1 cellular context compared by ENCODE assay signal in the genomic region with DNA sequence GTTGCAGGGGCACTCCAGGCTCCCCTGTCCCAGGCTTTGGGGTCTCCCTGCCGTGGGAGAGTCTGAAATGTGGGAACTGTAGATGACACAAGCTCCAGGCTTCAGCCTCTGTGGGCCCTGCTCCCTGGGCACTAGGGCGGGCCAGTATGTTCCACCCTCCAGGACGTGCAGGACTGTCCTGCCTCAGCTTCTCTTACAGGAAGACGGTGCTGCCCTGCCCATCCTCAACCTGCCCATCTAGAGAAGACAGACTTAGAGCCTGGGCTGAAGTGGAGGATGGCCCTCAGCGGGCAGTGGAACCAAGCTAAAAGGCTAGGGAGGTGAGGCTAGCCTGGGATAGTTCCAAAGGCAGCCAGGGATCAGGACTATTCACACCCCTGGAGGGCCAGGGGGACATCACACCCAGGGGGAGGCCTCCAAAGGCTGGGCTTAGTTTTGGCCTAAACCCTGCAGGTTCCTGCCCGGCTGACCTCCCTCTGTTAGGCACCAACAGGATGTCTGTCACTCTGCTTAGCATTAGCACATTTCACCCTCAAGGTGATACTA.
TF ChIP-seq lines count a peak whose summit lies in the region.

No MANE protein-coding gene starts in this region.

TF ChIP-seq in IMR-90, 13 proteins besides CTCF, POLR2A, EP300 and RAD21:
- TF ChIP-seq MAFK (IDR thresholded peaks at IDR 0.05; ENCODE audit: low read depth, low read length): no peak
- no peak for TF ChIP-seq CEBPB (IDR thresholded peaks at IDR 0.05; ENCODE audit: low read depth, low read length)
- no peak for TF ChIP-seq BHLHE40 (IDR thresholded peaks at IDR 0.05; ENCODE audit: low read depth, low read length)
- TF ChIP-seq CHD1 (IDR thresholded peaks at IDR 0.05; ENCODE audit: low read depth, low read length): no peak
- no peak for TF ChIP-seq SMC3 (IDR thresholded peaks at IDR 0.05; ENCODE audit: low read depth, low read length)
- TF ChIP-seq, protein P1, sequence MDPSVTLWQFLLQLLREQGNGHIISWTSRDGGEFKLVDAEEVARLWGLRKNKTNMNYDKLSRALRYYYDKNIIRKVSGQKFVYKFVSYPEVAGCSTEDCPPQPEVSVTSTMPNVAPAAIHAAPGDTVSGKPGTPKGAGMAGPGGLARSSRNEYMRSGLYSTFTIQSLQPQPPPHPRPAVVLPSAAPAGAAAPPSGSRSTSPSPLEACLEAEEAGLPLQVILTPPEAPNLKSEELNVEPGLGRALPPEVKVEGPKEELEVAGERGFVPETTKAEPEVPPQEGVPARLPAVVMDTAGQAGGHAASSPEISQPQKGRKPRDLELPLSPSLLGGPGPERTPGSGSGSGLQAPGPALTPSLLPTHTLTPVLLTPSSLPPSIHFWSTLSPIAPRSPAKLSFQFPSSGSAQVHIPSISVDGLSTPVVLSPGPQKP (IDR thresholded peaks at IDR 0.05; ENCODE audit: borderline replicate concordance, low read depth, low read length): no peak
- TF ChIP-seq RFX5 (IDR thresholded peaks at IDR 0.05; ENCODE audit: low read depth, low read length): no peak
- no peak for TF ChIP-seq FOS (IDR thresholded peaks at IDR 0.05; ENCODE audit: low read depth, low read length)
- TF ChIP-seq MXI1 (IDR thresholded peaks at IDR 0.05; ENCODE audit: borderline replicate concordance, low read depth, low read length): no peak
- TF ChIP-seq NFE2L2 (IDR thresholded peaks at IDR 0.05; ENCODE audit: low read depth, low read length): no peak
- TF ChIP-seq, protein P2, sequence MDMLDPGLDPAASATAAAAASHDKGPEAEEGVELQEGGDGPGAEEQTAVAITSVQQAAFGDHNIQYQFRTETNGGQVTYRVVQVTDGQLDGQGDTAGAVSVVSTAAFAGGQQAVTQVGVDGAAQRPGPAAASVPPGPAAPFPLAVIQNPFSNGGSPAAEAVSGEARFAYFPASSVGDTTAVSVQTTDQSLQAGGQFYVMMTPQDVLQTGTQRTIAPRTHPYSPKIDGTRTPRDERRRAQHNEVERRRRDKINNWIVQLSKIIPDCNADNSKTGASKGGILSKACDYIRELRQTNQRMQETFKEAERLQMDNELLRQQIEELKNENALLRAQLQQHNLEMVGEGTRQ (IDR thresholded peaks at IDR 0.05; ENCODE audit: low read depth, low read length): no peak
- no peak for TF ChIP-seq MAZ (IDR thresholded peaks at IDR 0.05; ENCODE audit: borderline replicate concordance, low read depth, low read length)
- TF ChIP-seq RCOR1 (IDR thresholded peaks at IDR 0.05; ENCODE audit: insufficient replicate concordance, low read length): no peak
